ENCODE assay signal across 1 cellular context in the genomic region with DNA sequence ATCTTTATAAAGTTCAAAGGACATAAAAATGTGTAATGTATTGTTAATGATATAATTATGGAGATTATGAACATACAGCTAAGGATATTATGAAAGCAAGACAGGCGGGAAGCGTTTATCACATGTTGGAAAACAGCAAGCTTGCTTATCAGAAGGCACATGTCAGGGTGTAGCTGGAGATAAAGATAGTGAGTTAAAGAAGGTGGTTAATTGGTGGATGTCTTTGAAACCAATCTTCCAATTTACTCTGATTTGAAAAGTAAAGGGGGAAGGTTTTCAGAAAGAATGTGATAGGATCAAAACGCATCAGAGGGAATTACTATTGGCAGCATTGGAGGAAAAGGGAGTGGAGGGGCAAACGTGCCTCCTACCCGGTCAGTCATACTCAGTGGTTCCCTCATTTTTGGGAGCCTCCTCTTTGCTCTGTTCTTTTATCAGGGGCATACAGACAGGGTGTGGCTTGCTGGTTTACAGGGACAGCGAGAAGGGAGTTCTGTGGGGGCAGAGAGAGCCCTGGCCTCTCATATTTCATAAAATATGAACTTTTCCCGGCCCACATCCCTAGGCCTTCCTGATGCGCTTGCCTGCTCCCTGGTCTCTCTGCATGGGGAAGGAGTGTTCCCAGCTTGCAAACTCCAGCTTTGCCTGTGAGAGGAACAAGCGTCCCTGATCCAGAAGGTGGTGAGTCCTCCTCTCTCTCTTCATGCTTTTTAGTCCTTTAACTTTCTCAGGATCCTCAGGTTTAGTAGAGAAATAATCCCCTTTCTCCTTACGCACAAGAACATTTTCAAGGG.
TF ChIP-seq lines count a peak whose summit lies in the region.

No MANE protein-coding gene starts in this region.

TF ChIP-seq in K562, 482 proteins besides CTCF, POLR2A, EP300 and RAD21 (continued from another document and continues in another):
- TF ChIP-seq, protein P1, sequence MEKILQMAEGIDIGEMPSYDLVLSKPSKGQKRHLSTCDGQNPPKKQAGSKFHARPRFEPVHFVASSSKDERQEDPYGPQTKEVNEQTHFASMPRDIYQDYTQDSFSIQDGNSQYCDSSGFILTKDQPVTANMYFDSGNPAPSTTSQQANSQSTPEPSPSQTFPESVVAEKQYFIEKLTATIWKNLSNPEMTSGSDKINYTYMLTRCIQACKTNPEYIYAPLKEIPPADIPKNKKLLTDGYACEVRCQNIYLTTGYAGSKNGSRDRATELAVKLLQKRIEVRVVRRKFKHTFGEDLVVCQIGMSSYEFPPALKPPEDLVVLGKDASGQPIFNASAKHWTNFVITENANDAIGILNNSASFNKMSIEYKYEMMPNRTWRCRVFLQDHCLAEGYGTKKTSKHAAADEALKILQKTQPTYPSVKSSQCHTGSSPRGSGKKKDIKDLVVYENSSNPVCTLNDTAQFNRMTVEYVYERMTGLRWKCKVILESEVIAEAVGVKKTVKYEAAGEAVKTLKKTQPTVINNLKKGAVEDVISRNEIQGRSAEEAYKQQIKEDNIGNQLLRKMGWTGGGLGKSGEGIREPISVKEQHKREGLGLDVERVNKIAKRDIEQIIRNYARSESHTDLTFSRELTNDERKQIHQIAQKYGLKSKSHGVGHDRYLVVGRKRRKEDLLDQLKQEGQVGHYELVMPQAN (IDR thresholded peaks at IDR 0.05; ENCODE audit: borderline replicate concordance): no peak; the same call in 1 of the 2 replicates
- TF ChIP-seq PHF8 (IDR thresholded peaks at IDR 0.05; ENCODE audit: borderline replicate concordance, low read length) (peak; percentile 42; the same call in 1 of the 2 replicates), SIX5 (IDR thresholded peaks at IDR 0.05; ENCODE audit: borderline replicate concordance in 1 of 2, insufficient read depth in 1 of 2, low read depth in 1 of 2, low read length in 2 of 2) (no peak), MYNN (IDR thresholded peaks at IDR 0.05) (peak; percentile 77), MYNN (CRISPR knock-in tag; IDR thresholded peaks at IDR 0.05) (no peak), ZBTB8A (IDR thresholded peaks at IDR 0.05; ENCODE audit: partially characterized antibody) (no peak), MYC (IDR thresholded peaks at IDR 0.05; ENCODE audit: low read depth, low read length) (peak; percentile 92), MYC (CRISPR knock-in tag; IDR thresholded peaks at IDR 0.05; ENCODE audit: borderline replicate concordance, low read depth) (no peak), PTRF (tag; IDR thresholded peaks at IDR 0.05) (peak; percentile 16; the same call in 1 of the 2 replicates), FOXA3 (CRISPR knock-in tag; conservative IDR thresholded peaks at IDR 0.05 in 1 of 2, IDR thresholded peaks at IDR 0.05 in 1 of 2) (peak in 1 of 2 experiments; percentile 4; a peak in 1 of 4 replicates), YY1 (IDR thresholded peaks at IDR 0.05; ENCODE audit: borderline replicate concordance in 1 of 3, control insufficient read depth in 1 of 3, extremely low read depth in 1 of 3, insufficient read depth in 3 of 3, insufficient read length in 1 of 3, insufficient replicate concordance in 2 of 3, low read depth in 1 of 3, low read length in 2 of 3) (peak in 1 of 3 experiments; percentile 49), ZNF263 (CRISPR knock-in tag; IDR thresholded peaks at IDR 0.05; ENCODE audit: borderline replicate concordance) (peak; percentile 91), ETV1 (tag; conservative IDR thresholded peaks at IDR 0.05; ENCODE audit: low read depth) (peak; percentile 50), MIER1 (IDR thresholded peaks at IDR 0.05; ENCODE audit: low read depth) (no peak), ZFP36 (IDR thresholded peaks at IDR 0.05; ENCODE audit: low read depth, low read length, partially characterized antibody) (no peak), ZKSCAN8 (CRISPR knock-in tag; IDR thresholded peaks at IDR 0.05) (no peak), CHCHD3 (CRISPR knock-in tag; IDR thresholded peaks at IDR 0.05) (no peak), ZNF785 (CRISPR knock-in tag; IDR thresholded peaks at IDR 0.05) (no peak), POLR2H (tag; IDR thresholded peaks at IDR 0.05; ENCODE audit: low read depth) (no peak), ZNF239 (CRISPR knock-in tag; IDR thresholded peaks at IDR 0.05) (0 out of 2 replicates have a peak, but pooled peaks have one; percentile 10), ZNF431 (CRISPR knock-in tag; IDR thresholded peaks at IDR 0.05) (peak; percentile 77; the same call in 1 of the 2 replicates), ZFP1 (CRISPR knock-in tag; IDR thresholded peaks at IDR 0.05) (no peak), U2AF2 (optimal IDR thresholded peaks at IDR 0.05; ENCODE audit: low read depth, low read length) (no peak), MTA2 (IDR thresholded peaks at IDR 0.05; ENCODE audit: low read depth) (peak; percentile 97), LARP7 (IDR thresholded peaks at IDR 0.05) (no peak), EHMT2 (IDR thresholded peaks at IDR 0.05) (0 out of 2 replicates have a peak, but pooled peaks have one; percentile 15), GABPA (tag; conservative IDR thresholded peaks at IDR 0.05; ENCODE audit: low read depth) (no peak), ZNF445 (CRISPR knock-in tag; IDR thresholded peaks at IDR 0.05; ENCODE audit: low read depth) (no peak), ARID1B (IDR thresholded peaks at IDR 0.05) (peak; percentile 100), ZNF140 (CRISPR knock-in tag; IDR thresholded peaks at IDR 0.05) (no peak), BRCA1 (IDR thresholded peaks at IDR 0.05) (no peak), BRCA1 (CRISPR knock-in tag; IDR thresholded peaks at IDR 0.05) (no peak), WHSC1 (IDR thresholded peaks at IDR 0.05; ENCODE audit: low read length) (no peak), ZKSCAN3 (CRISPR knock-in tag; IDR thresholded peaks at IDR 0.05) (no peak)
- TF ChIP-seq, protein P2, sequence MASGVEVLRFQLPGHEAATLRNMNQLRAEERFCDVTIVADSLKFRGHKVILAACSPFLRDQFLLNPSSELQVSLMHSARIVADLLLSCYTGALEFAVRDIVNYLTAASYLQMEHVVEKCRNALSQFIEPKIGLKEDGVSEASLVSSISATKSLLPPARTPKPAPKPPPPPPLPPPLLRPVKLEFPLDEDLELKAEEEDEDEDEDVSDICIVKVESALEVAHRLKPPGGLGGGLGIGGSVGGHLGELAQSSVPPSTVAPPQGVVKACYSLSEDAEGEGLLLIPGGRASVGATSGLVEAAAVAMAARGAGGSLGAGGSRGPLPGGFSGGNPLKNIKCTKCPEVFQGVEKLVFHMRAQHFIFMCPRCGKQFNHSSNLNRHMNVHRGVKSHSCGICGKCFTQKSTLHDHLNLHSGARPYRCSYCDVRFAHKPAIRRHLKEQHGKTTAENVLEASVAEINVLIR (CRISPR knock-in tag; IDR thresholded peaks at IDR 0.05): no peak
- TF ChIP-seq, protein P3, sequence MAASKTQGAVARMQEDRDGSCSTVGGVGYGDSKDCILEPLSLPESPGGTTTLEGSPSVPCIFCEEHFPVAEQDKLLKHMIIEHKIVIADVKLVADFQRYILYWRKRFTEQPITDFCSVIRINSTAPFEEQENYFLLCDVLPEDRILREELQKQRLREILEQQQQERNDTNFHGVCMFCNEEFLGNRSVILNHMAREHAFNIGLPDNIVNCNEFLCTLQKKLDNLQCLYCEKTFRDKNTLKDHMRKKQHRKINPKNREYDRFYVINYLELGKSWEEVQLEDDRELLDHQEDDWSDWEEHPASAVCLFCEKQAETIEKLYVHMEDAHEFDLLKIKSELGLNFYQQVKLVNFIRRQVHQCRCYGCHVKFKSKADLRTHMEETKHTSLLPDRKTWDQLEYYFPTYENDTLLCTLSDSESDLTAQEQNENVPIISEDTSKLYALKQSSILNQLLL (CRISPR knock-in tag; IDR thresholded peaks at IDR 0.05; ENCODE audit: borderline replicate concordance): no peak
- TF ChIP-seq, protein P4, sequence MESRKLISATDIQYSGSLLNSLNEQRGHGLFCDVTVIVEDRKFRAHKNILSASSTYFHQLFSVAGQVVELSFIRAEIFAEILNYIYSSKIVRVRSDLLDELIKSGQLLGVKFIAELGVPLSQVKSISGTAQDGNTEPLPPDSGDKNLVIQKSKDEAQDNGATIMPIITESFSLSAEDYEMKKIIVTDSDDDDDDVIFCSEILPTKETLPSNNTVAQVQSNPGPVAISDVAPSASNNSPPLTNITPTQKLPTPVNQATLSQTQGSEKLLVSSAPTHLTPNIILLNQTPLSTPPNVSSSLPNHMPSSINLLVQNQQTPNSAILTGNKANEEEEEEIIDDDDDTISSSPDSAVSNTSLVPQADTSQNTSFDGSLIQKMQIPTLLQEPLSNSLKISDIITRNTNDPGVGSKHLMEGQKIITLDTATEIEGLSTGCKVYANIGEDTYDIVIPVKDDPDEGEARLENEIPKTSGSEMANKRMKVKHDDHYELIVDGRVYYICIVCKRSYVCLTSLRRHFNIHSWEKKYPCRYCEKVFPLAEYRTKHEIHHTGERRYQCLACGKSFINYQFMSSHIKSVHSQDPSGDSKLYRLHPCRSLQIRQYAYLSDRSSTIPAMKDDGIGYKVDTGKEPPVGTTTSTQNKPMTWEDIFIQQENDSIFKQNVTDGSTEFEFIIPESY (CRISPR knock-in tag; IDR thresholded peaks at IDR 0.05): peak; percentile 61; the same call in 1 of the 2 replicates
- TF ChIP-seq, protein P5, sequence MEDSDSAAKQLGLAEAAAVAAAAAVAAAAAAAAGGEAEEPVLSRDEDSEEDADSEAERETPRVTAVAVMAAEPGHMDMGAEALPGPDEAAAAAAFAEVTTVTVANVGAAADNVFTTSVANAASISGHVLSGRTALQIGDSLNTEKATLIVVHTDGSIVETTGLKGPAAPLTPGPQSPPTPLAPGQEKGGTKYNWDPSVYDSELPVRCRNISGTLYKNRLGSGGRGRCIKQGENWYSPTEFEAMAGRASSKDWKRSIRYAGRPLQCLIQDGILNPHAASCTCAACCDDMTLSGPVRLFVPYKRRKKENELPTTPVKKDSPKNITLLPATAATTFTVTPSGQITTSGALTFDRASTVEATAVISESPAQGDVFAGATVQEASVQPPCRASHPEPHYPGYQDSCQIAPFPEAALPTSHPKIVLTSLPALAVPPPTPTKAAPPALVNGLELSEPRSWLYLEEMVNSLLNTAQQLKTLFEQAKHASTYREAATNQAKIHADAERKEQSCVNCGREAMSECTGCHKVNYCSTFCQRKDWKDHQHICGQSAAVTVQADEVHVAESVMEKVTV (CRISPR knock-in tag; IDR thresholded peaks at IDR 0.05): no peak
- TF ChIP-seq, protein P6, sequence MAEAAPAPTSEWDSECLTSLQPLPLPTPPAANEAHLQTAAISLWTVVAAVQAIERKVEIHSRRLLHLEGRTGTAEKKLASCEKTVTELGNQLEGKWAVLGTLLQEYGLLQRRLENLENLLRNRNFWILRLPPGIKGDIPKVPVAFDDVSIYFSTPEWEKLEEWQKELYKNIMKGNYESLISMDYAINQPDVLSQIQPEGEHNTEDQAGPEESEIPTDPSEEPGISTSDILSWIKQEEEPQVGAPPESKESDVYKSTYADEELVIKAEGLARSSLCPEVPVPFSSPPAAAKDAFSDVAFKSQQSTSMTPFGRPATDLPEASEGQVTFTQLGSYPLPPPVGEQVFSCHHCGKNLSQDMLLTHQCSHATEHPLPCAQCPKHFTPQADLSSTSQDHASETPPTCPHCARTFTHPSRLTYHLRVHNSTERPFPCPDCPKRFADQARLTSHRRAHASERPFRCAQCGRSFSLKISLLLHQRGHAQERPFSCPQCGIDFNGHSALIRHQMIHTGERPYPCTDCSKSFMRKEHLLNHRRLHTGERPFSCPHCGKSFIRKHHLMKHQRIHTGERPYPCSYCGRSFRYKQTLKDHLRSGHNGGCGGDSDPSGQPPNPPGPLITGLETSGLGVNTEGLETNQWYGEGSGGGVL (CRISPR knock-in tag; IDR thresholded peaks at IDR 0.05): no peak
- TF ChIP-seq, protein P7, sequence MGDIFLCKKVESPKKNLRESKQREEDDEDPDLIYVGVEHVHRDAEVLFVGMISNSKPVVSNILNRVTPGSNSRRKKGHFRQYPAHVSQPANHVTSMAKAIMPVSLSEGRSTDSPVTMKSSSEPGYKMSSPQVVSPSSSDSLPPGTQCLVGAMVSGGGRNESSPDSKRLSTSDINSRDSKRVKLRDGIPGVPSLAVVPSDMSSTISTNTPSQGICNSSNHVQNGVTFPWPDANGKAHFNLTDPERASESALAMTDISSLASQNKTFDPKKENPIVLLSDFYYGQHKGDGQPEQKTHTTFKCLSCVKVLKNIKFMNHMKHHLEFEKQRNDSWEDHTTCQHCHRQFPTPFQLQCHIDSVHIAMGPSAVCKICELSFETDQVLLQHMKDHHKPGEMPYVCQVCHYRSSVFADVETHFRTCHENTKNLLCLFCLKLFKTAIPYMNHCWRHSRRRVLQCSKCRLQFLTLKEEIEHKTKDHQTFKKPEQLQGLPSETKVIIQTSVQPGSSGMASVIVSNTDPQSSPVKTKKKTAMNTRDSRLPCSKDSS (IDR thresholded peaks at IDR 0.05; ENCODE audit: low read depth, partially characterized antibody): no peak
- TF ChIP-seq, protein P8, sequence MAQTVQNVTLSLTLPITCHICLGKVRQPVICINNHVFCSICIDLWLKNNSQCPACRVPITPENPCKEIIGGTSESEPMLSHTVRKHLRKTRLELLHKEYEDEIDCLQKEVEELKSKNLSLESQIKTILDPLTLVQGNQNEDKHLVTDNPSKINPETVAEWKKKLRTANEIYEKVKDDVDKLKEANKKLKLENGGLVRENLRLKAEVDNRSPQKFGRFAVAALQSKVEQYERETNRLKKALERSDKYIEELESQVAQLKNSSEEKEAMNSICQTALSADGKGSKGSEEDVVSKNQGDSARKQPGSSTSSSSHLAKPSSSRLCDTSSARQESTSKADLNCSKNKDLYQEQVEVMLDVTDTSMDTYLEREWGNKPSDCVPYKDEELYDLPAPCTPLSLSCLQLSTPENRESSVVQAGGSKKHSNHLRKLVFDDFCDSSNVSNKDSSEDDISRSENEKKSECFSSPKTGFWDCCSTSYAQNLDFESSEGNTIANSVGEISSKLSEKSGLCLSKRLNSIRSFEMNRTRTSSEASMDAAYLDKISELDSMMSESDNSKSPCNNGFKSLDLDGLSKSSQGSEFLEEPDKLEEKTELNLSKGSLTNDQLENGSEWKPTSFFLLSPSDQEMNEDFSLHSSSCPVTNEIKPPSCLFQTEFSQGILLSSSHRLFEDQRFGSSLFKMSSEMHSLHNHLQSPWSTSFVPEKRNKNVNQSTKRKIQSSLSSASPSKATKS (CRISPR knock-in tag; IDR thresholded peaks at IDR 0.05): peak; percentile 39; the same call in 1 of the 2 replicates
- TF ChIP-seq, protein P9, sequence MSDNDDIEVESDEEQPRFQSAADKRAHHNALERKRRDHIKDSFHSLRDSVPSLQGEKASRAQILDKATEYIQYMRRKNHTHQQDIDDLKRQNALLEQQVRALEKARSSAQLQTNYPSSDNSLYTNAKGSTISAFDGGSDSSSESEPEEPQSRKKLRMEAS (CRISPR knock-in tag; IDR thresholded peaks at IDR 0.05): no peak; the same call in 1 of the 2 replicates
- TF ChIP-seq, protein P10, sequence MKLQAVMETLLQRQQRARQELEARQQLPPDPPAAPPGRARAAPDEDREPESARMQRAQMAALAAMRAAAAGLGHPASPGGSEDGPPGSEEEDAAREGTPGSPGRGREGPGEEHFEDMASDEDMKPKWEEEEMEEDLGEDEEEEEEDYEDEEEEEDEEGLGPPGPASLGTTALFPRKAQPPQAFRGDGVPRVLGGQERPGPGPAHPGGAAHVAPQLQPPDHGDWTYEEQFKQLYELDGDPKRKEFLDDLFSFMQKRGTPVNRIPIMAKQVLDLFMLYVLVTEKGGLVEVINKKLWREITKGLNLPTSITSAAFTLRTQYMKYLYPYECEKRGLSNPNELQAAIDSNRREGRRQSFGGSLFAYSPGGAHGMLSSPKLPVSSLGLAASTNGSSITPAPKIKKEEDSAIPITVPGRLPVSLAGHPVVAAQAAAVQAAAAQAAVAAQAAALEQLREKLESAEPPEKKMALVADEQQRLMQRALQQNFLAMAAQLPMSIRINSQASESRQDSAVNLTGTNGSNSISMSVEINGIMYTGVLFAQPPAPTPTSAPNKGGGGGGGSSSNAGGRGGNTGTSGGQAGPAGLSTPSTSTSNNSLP (IDR thresholded peaks at IDR 0.05; ENCODE audit: borderline replicate concordance, low read depth, low read length): peak; percentile 66; the same call in 1 of the 2 replicates
